9 cellular contexts compared by ENCODE assay signal in genomic region chr13:76019421-76020044, GRCh38.
DNase-seq lines count a peak whose midpoint lies in the region; FAIRE-seq and TF ChIP-seq lines count a peak whose summit lies in the region.
"Had no signal": no experiment of that assay in that cellular context is flagged by ENCODE, and none has a peak within 500 bp of the region (broad histone marks: within the 10 kb centered on the region; RNA-seq: fewer than 3 reads in every experiment).

No MANE protein-coding gene starts in this region.

- H3K4me1 ChIP-seq in H1 (replicated peaks in 1 of 4; ENCODE audit: control insufficient read depth in 3 of 4, insufficient read depth in 4 of 4, low read length in 3 of 4), result no peaks in the 10 kb centered on the region
- no peaks in the 10 kb centered on the region for H3K4me1 ChIP-seq in neural progenitor cell

- H4K20me1 ChIP-seq in H1 (replicated peaks in 1 of 2; ENCODE audit: control insufficient read depth in 1 of 2, insufficient read depth in 2 of 2, low read length in 2 of 2), result no peaks in the 10 kb centered on the region
- no peaks in the 10 kb centered on the region for H4K20me1 ChIP-seq in neural progenitor cell (ENCODE audit: low read depth)

- H2BK15ac ChIP-seq in H1 (ENCODE audit: low read length), result no peak overlapping the region

- TF ChIP-seq POLR2A in H1 (IDR thresholded peaks at IDR 0.05; ENCODE audit: control extremely low read depth in 1 of 2, low read depth in 2 of 2, low read length in 2 of 2), result no peak

- TF ChIP-seq CTCF in GM12875 (IDR thresholded peaks at IDR 0.05; ENCODE audit: borderline replicate concordance, insufficient read depth, low read depth, low read length) (peak; percentile 46; the same call in 1 of the 2 replicates), H1 (IDR thresholded peaks at IDR 0.05; ENCODE audit: control extremely low read depth in 1 of 3, insufficient read depth in 1 of 3, low read depth in 1 of 3, low read length in 3 of 3) (peak; percentile 74 to 86 (median 82)), neural progenitor cell (IDR thresholded peaks at IDR 0.05) (peak; percentile 68), RWPE1 (conservative IDR thresholded peaks at IDR 0.05; ENCODE audit: low read depth) (no peak)

- H3K27ac Mint-ChIP-seq in neural progenitor cell, result no peak overlapping the region

- TF ChIP-seq EP300 in H1 (IDR thresholded peaks at IDR 0.05; ENCODE audit: borderline replicate concordance in 1 of 2, low read depth in 2 of 2, low read length in 2 of 2), result no peak

- H3K18ac ChIP-seq in H1 (ENCODE audit: extremely low read depth, low read length), result no peak overlapping the region

- no peak overlapping the region for H4K5ac ChIP-seq in H1 (ENCODE audit: insufficient read length, low read depth, low read length)

- H2BK120ac ChIP-seq in H1 (replicated peaks; ENCODE audit: low read depth, low read length), result no peak overlapping the region

- H2BK12ac ChIP-seq in H1 (ENCODE audit: low read depth, low read length), result no peak overlapping the region

- no peaks in the 10 kb centered on the region for H3K79me1 ChIP-seq in H1 (ENCODE audit: low read depth, low read length)

- H3K36me3 ChIP-seq in H1 (ENCODE audit: control insufficient read depth in 2 of 4, insufficient read depth in 4 of 4, low read length in 3 of 4) (no peaks in the 10 kb centered on the region), neural progenitor cell (no peaks in the 10 kb centered on the region)

- DNase-seq in NCI-H146 (lab: John Stamatoyannopoulos, UW) (peak; percentile 54), H1 (ENCODE audit: low read depth in 1 of 2, low spot score in 2 of 2) (peak; percentile 51 to 78), neural progenitor cell (ENCODE audit: low spot score) (peak; percentile 79), RWPE1 (ENCODE audit: low spot score) (no peak), SIG-M5 treated with dmso at 0.1 percent for 504 hours (lab: John Stamatoyannopoulos, UW; ENCODE audit: unreplicated experiment) (no peak), NCI-H2196 (lab: John Stamatoyannopoulos, UW; ENCODE audit: unreplicated experiment) (no peak), ureter (ENCODE audit: low spot score) (no peak)
- DNase-seq: HCEC 1CT had no signal

- H3K14ac ChIP-seq in H1 (ENCODE audit: insufficient read length), result no peak overlapping the region

- H3K9me3 Mint-ChIP-seq in neural progenitor cell, result peaks cover 2% of the 10 kb centered on the region

- H3K4me1 Mint-ChIP-seq in neural progenitor cell, result no peaks in the 10 kb centered on the region

- H3K56ac ChIP-seq in H1 (replicated peaks; ENCODE audit: insufficient read length, low read depth, low read length), result no peak overlapping the region

- WGBS in H1 (ENCODE audit: extremely low coverage in 1 of 2, insufficient coverage in 1 of 2, insufficient read length in 1 of 2, insufficient replicate concordance in 2 of 2, low coverage in 1 of 2, low lambda C conversion rate in 2 of 2, missing lambda C conversion rate in 1 of 2), 2 experiments, result 58% methylated on average over 21 of the region's 21 CpGs; no CpG with 5 or more reads in 1 of the 2 experiments

- H3K4me3 Mint-ChIP-seq in neural progenitor cell, result no peak overlapping the region

- H3K9me3 ChIP-seq in H1 (ENCODE audit: insufficient read depth in 2 of 2, low read depth in 1 of 2, low read length in 1 of 2) (no peaks in the 10 kb centered on the region), neural progenitor cell (ENCODE audit: low read depth) (no peaks in the 10 kb centered on the region)

- no peaks in the 10 kb centered on the region for H3K23me2 ChIP-seq in H1 (ENCODE audit: low read depth, low read length)

- H3K27ac ChIP-seq in H1 (ENCODE audit: low read depth, low read length), result no peak overlapping the region
- H3K27ac ChIP-seq in neural progenitor cell, result no peak overlapping the region
- H3K27ac ChIP-seq in RWPE1, result no peak overlapping the region

- no peak overlapping the region for H2BK5ac ChIP-seq in H1 (ENCODE audit: low read depth, low read length)

- H2AK5ac ChIP-seq in H1 (ENCODE audit: low read depth, low read length), result no peak overlapping the region

- peaks cover 14% of the 10 kb centered on the region for H3K27me3 Mint-ChIP-seq in neural progenitor cell (ENCODE audit: insufficient read depth, low read depth)

- no peak overlapping the region for H3K23ac ChIP-seq in H1 (ENCODE audit: insufficient read length)

- no peak overlapping the region for H3K4ac ChIP-seq in H1 (replicated peaks; ENCODE audit: insufficient read length, low read depth, low read length)

- no peaks in the 10 kb centered on the region for H3F3A ChIP-seq in neural progenitor cell (ENCODE audit: low read depth)

- H3K9ac ChIP-seq in H1 (replicated peaks in 1 of 4; ENCODE audit: extremely low read depth in 1 of 4, low read depth in 3 of 4, low read length in 3 of 4), result no peak overlapping the region
- no peak overlapping the region for H3K9ac ChIP-seq in neural progenitor cell

- H3K27me3 ChIP-seq in H1 (replicated peaks in 1 of 4; ENCODE audit: control insufficient read depth in 3 of 4, extremely low read depth in 1 of 4, insufficient read depth in 3 of 4, low read length in 3 of 4) (no peaks in the 10 kb centered on the region), neural progenitor cell (no peaks in the 10 kb centered on the region)

- 0 out of 2 replicates have a peak overlapping the region, but pooled peaks have one; percentile 4 for H4K8ac ChIP-seq in H1 (ENCODE audit: extremely low read depth, insufficient read depth, low read length)

- H4K91ac ChIP-seq in H1 (replicated peaks; ENCODE audit: insufficient read length, low read length), result no peak overlapping the region

- peak; percentile 69 to 76 for TF ChIP-seq RAD21 in H1 (IDR thresholded peaks at IDR 0.05 in 1 of 2, conservative IDR thresholded peaks at IDR 0.05 in 1 of 2; ENCODE audit: low read depth in 2 of 2, low read length in 2 of 2)

- no peaks in the 10 kb centered on the region for H3K36me3 Mint-ChIP-seq in neural progenitor cell

- peak overlapping the region in 1 of 2 experiments; percentile 33; a peak in 2 of 4 replicates for H3K4me2 ChIP-seq in H1 (ENCODE audit: insufficient read depth in 1 of 2, low read depth in 2 of 2, low read length in 2 of 2)
- H3K4me2 ChIP-seq in neural progenitor cell, result peak overlapping the region; percentile 53

- POLR2A ChIA-PET in H1 (lab: Charles Lee; ENCODE audit: partially characterized antibody) (no interaction called here), RWPE1 (lab: Yijun Ruan, JAX; ENCODE audit: low non-redundant PET) (no interaction called here)

- H3K4me3 ChIP-seq in GM12875 (ENCODE audit: low read depth, low read length) (no peak overlapping the region), H1 (ENCODE audit: extremely low read depth in 1 of 4, insufficient read depth in 2 of 4, low read depth in 3 of 4, low read length in 4 of 4) (0 out of 8 replicates have a peak overlapping the region, but pooled peaks of 1 of the 4 experiments have one; percentile 3), neural progenitor cell (no peak overlapping the region)

- FAIRE-seq in H1 (lab: Jason Lieb, UNC), result peak; percentile 57

- H2BK20ac ChIP-seq in H1 (ENCODE audit: low read length), result no peak overlapping the region

- CTCF ChIA-PET in H1 (lab: Charles Lee; ENCODE audit: partially characterized antibody), result interaction anchor here (0.6 to 6.6 kb wide), 14 partner anchors 10 to 872 kb away, joined by 3 to 80 read pairs (median 6); no protein-coding TSS in a partner anchor
- CTCF ChIA-PET in RWPE1 (lab: Yijun Ruan, JAX), result no interaction called here

- no peaks in the 10 kb centered on the region for H3K79me2 ChIP-seq in H1 (ENCODE audit: control insufficient read depth in 1 of 2, insufficient read depth in 2 of 2, low read length in 2 of 2)
- no peaks in the 10 kb centered on the region for H3K79me2 ChIP-seq in neural progenitor cell (ENCODE audit: low read depth)

- peak overlapping the region; percentile 43; the same call in 1 of the 2 replicates for H2AFZ ChIP-seq in H1 (ENCODE audit: low read length)
- H2AFZ ChIP-seq in neural progenitor cell (replicated peaks), result peak overlapping the region; percentile 96

TF ChIP-seq in H1, 55 proteins besides CTCF, POLR2A, EP300 and RAD21:
- TF ChIP-seq KDM5A (IDR thresholded peaks at IDR 0.05; ENCODE audit: low read length) (no peak), NANOG (IDR thresholded peaks at IDR 0.05; ENCODE audit: insufficient read depth, low read depth, low read length, poor library complexity, severe bottlenecking) (no peak), ATF2 (IDR thresholded peaks at IDR 0.05; ENCODE audit: low read length) (no peak), MAX (IDR thresholded peaks at IDR 0.05) (peak; percentile 52; the same call in 1 of the 2 replicates)
TF ChIP-seq in H1: peak in this region for 1.

Comparison
In these comparisons a context has a peak if more than half of its experiments do, and no peak if none do; other contexts are left out.
1. DNase-seq: peak in NCI-H146 (single experiment), H1 (2 of 2) and neural progenitor cell (single experiment); none in RWPE1 (single experiment), SIG-M5 treated with dmso at 0.1 percent for 504 hours (single experiment), NCI-H2196 (single experiment) and ureter (single experiment).